Comparison of ENCODE assay signal across 8 cellular contexts in genomic region chr14:63478024-63478423, GRCh38.
DNase-seq lines count a peak whose midpoint lies in the region; ATAC-seq and TF ChIP-seq lines count a peak whose summit lies in the region.

No MANE protein-coding gene starts in this region.

- TF ChIP-seq CTCF in coronary artery (IDR thresholded peaks at IDR 0.05): no peak
- no peak for TF ChIP-seq CTCF in progenitor cell of endocrine pancreas (IDR thresholded peaks at IDR 0.05; ENCODE audit: unreplicated experiment)

- H3K4me3 ChIP-seq in coronary artery: peak overlapping the region; percentile 39

- ATAC-seq in GM19455 (IDR thresholded peaks at IDR 0.05; ENCODE audit: unreplicated experiment): peak; percentile 78
- ATAC-seq in HG03442 (IDR thresholded peaks at IDR 0.05; ENCODE audit: unreplicated experiment): peak; percentile 86

- H3K9me3 Mint-ChIP-seq in progenitor cell of endocrine pancreas (ENCODE audit: low read depth): no peaks in the 10 kb centered on the region

- H3K27me3 Mint-ChIP-seq in progenitor cell of endocrine pancreas: no peaks in the 10 kb centered on the region

- no peak overlapping the region for H3K27ac Mint-ChIP-seq in progenitor cell of endocrine pancreas

- H3K4me1 Mint-ChIP-seq in progenitor cell of endocrine pancreas (ENCODE audit: low read depth): peaks cover 4% of the 10 kb centered on the region

- peak; percentile 9 for DNase-seq in GM03348 (ENCODE audit: low spot score)
- no peak for DNase-seq in coronary artery (ENCODE audit: low spot score)
- DNase-seq in progenitor cell of endocrine pancreas (ENCODE audit: low spot score, unreplicated experiment): no peak
- no peak for DNase-seq in NCI-H1092 treated with DMSO at 0.1 percent for 48 hours (lab: John Stamatoyannopoulos, UW)
- no peak for DNase-seq in mesenteric fat pad (ENCODE audit: low spot score)
- DNase-seq in D341Med (ENCODE audit: low spot score): no peak

- peaks cover 3% of the 10 kb centered on the region for H3K36me3 Mint-ChIP-seq in progenitor cell of endocrine pancreas (ENCODE audit: insufficient read depth)

- H3K27ac ChIP-seq in coronary artery: no peak overlapping the region

- H3K4me3 Mint-ChIP-seq in progenitor cell of endocrine pancreas (ENCODE audit: low read depth): no peak overlapping the region
